In genomic region chr17:48129981-48130380, GRCh38 we compare ENCODE assay signal across 2 cellular contexts.
A peak's percentile ranks its signal among the peaks of the same experiment; 100 is the strongest.
TF ChIP-seq lines count a peak whose summit lies in the region.

No MANE protein-coding gene starts in this region.

TF ChIP-seq in SK-N-SH, 30 proteins besides CTCF, POLR2A, EP300 and RAD21:
- TF ChIP-seq NRF1 (IDR thresholded peaks at IDR 0.05; ENCODE audit: low read depth, low read length), result no peak
- no peak for TF ChIP-seq TAF1 (IDR thresholded peaks at IDR 0.05; ENCODE audit: borderline replicate concordance, low read depth, low read length)
- no peak for TF ChIP-seq FOXM1 (IDR thresholded peaks at IDR 0.05; ENCODE audit: low read depth)
- no peak for TF ChIP-seq GATA2 (CRISPR knock-in tag; IDR thresholded peaks at IDR 0.05)
- no peak for TF ChIP-seq MEF2A (IDR thresholded peaks at IDR 0.05; ENCODE audit: borderline replicate concordance, low read depth)
- no peak for TF ChIP-seq PBX3 (IDR thresholded peaks at IDR 0.05)
- no peak for TF ChIP-seq EZH2phosphoT487 (IDR thresholded peaks at IDR 0.05; ENCODE audit: borderline replicate concordance, low read depth)
- no peak for TF ChIP-seq ZBTB33 (IDR thresholded peaks at IDR 0.05; ENCODE audit: borderline replicate concordance, low read depth)
- TF ChIP-seq USF1 (IDR thresholded peaks at IDR 0.05; ENCODE audit: borderline replicate concordance, low read depth), result no peak
- TF ChIP-seq TEAD4 (IDR thresholded peaks at IDR 0.05; ENCODE audit: borderline replicate concordance, insufficient read depth), result no peak
- TF ChIP-seq RFX5 (IDR thresholded peaks at IDR 0.05; ENCODE audit: low read length), result no peak
- TF ChIP-seq NFIC (IDR thresholded peaks at IDR 0.05; ENCODE audit: borderline replicate concordance), result no peak
- TF ChIP-seq REST (IDR thresholded peaks at IDR 0.05; ENCODE audit: low read depth, low read length), result no peak
- TF ChIP-seq SIN3A (IDR thresholded peaks at IDR 0.05; ENCODE audit: borderline replicate concordance, low read depth, low read length), result no peak
- TF ChIP-seq TCF12 (IDR thresholded peaks at IDR 0.05), result no peak
- TF ChIP-seq MAX (IDR thresholded peaks at IDR 0.05; ENCODE audit: low read depth), result no peak
- TF ChIP-seq IRF3 (IDR thresholded peaks at IDR 0.05; ENCODE audit: low read depth, low read length), result no peak

TF ChIP-seq in K562, 482 proteins besides CTCF, POLR2A, EP300 and RAD21:
- TF ChIP-seq AFF1 (IDR thresholded peaks at IDR 0.05; ENCODE audit: low read depth in 1 of 2, partially characterized antibody in 2 of 2) (no peak), HMBOX1 (IDR thresholded peaks at IDR 0.05) (peak; percentile 64), SREBF1 (IDR thresholded peaks at IDR 0.05; ENCODE audit: borderline replicate concordance, low read depth, low read length) (no peak), KLF16 (IDR thresholded peaks at IDR 0.05) (no peak)
